Comparison of ENCODE assay signal across 8 cellular contexts in genomic region chr3:128095222-128095703, GRCh38. TPM values are rescaled to one million over a fixed set of nuclear protein-coding genes. Genes with fewer than 3 reads are reported as not detected.
DNase-seq lines count a peak whose midpoint lies in the region; ATAC-seq and TF ChIP-seq lines count a peak whose summit lies in the region.

No MANE protein-coding gene starts in this region.

- DNase-seq in AG09309 (ENCODE audit: low read depth): peak; percentile 74
- DNase-seq in NCI-H82 (lab: John Stamatoyannopoulos, UW): peak; percentile 85
- peak in 2 of 3 experiments; percentile 42 to 63 for DNase-seq in activated CD8-positive, alpha-beta memory T cell treated with anti-CD3 and anti-CD28 coated beads for 48 hours (ENCODE audit: low read depth in 2 of 3, low spot score in 2 of 3)
- DNase-seq in epidermal melanocyte (ENCODE audit: insufficient read length, low spot score): peak; percentile 90
- peak; percentile 84 for DNase-seq in mucosa of gallbladder (ENCODE audit: low spot score)
- peak; percentile 63 for DNase-seq in stimulated activated CD8-positive, alpha-beta memory T cell treated with anti-CD3 and anti-CD28 coated beads, Interleukin-7, amount 100 ng/mL, for 24 hours (ENCODE audit: low read depth)

- ATAC-seq in GM18861 (IDR thresholded peaks at IDR 0.05; ENCODE audit: unreplicated experiment) (peak; percentile 74), HG03432 (IDR thresholded peaks at IDR 0.05; ENCODE audit: unreplicated experiment) (peak; percentile 69)

- TF ChIP-seq CTCF in AG09309 (IDR thresholded peaks at IDR 0.05; ENCODE audit: control insufficient read depth, insufficient read depth, low read depth, low read length, missing control alignments): peak; percentile 94

- H3K4me3 ChIP-seq in AG09309 (ENCODE audit: control insufficient read depth, low read depth, low read length): no peak overlapping the region

RNA-seq across cellular contexts. Expression of gene RUVBL1, which starts 28.3 kb away (rescaled TPM):
- 20.6 TPM for total RNA-seq in mucosa of gallbladder

RNA-seq across cellular contexts. Expression of gene SEC61A1, which starts 43.0 kb away (rescaled TPM):
- total RNA-seq in mucosa of gallbladder: 203 TPM

RNA-seq across cellular contexts. Expression of gene EEFSEC, which starts 58.0 kb away (rescaled TPM):
- total RNA-seq in mucosa of gallbladder: 11.7 TPM
